Comparison of ENCODE assay signal across 25 cellular contexts in the genomic region with DNA sequence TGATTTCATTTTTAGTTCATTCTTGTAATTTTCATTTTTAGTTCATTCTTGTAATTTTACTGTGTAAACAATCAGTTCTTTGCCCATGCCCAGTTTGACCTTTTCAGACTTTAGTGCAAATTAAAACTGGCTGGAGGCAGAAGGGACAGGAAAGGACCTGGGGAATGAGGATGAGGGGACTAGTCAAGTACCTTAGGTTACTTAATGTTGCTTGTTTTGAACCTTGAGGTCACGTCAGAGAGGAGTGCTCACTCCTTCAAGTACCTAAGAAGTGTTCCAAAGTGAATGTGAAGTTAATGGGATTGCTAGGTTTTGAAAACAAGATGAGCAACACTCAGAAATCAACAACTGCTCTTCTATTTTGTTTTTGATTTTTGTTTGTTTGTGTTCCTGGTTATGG.
"Had no signal": no experiment of that assay in that cellular context is flagged by ENCODE, and none has a peak within 500 bp of the region (broad histone marks: within the 10 kb centered on the region; RNA-seq: fewer than 3 reads in every experiment).

No MANE protein-coding gene starts in this region.

- H3K4me1 ChIP-seq: parathyroid adenoma had no signal

- DNase-seq: activated CD4-positive, alpha-beta T cell treated with anti-CD3 and anti-CD28 coated beads for 1 hour; activated CD4-positive, alpha-beta T cell treated with anti-CD3 and anti-CD28 coated beads, Interleukin-2, amount 50 U/mL, for 1 hour; activated CD8-positive, alpha-beta T cell treated with anti-CD3 and anti-CD28 coated beads, Interleukin-2, amount 10 ng/mL, durations not matched to agents 7 days and 5 days; activated gamma-delta T cell treated with Interleukin-2 at 50 U/mL for 16 hours; anterior cingulate cortex; body of pancreas; effector CD4-positive, alpha-beta T cell; erythroblast; foreskin fibroblast; small intestine; stimulated activated CD4-positive, alpha-beta T cell treated with anti-CD3 and anti-CD28 coated beads, Interleukin-2, amount 100 ng/mL, for 24 hours; stomach; SW 1271; T-helper 2 cell; trophoblast cell had no signal

- ATAC-seq: activated CD8-positive, alpha-beta T cell treated with anti-CD3 and anti-CD28 coated beads, Interleukin-2, amount 10 ng/mL, durations not matched to agents 7 days and 5 days; body of pancreas; natural killer cell treated with Interleukin-12 subunit alpha and Interleukin-12 subunit beta and Interleukin-15 and Interleukin-18, amount 100 ng/mL, for 72 hours; sciatic nerve; stimulated activated effector memory CD8-positive, alpha-beta T cell treated with anti-CD3 and anti-CD28 coated beads, Interleukin-12 subunit alpha, Interleukin-12 subunit beta, amount 100 ng/mL, for 72 hours had no signal

- H3K4me3 Mint-ChIP-seq: activated CD8-positive, alpha-beta T cell treated with anti-CD3 and anti-CD28 coated beads, Interleukin-2, amount 10 ng/mL, durations not matched to agents 7 days and 5 days; activated naive CD4-positive, alpha-beta T cell treated with anti-CD3 and anti-CD28 coated beads, Interleukin-2, amount 50 U/mL, for 24 hours; activated T-helper 1 cell treated with anti-CD3 and anti-CD28 coated beads, Interleukin-12 subunit alpha, Interleukin-12 subunit beta, Interleukin-2, Interleukin-4 antibody, amounts not matched to agents 30 ng/mL and 10 ng/mL and 1 ng/mL, durations not matched to agents 14 hours and 24 hours and 36 hours; dendritic cell treated with granulocyte-macrophage colony-stimulating factor and Interleukin-4, amounts not matched to agents 40 ng/mL and 50 ng/mL, for 4 days; memory B cell; natural killer cell treated with Interleukin-12 subunit alpha and Interleukin-12 subunit beta and Interleukin-15 and Interleukin-18, amount 100 ng/mL, for 72 hours; stimulated activated effector memory CD8-positive, alpha-beta T cell treated with anti-CD3 and anti-CD28 coated beads, Interleukin-12 subunit alpha, Interleukin-12 subunit beta, amount 100 ng/mL, for 72 hours had no signal

- H2AFZ ChIP-seq: parathyroid adenoma had no signal

- H3K27me3 Mint-ChIP-seq: activated naive CD4-positive, alpha-beta T cell treated with anti-CD3 and anti-CD28 coated beads, Interleukin-2, amount 50 U/mL, for 24 hours; dendritic cell treated with granulocyte-macrophage colony-stimulating factor and Interleukin-4, amounts not matched to agents 40 ng/mL and 50 ng/mL, for 4 days; memory B cell; natural killer cell treated with Interleukin-12 subunit alpha and Interleukin-12 subunit beta and Interleukin-15 and Interleukin-18, amount 100 ng/mL, for 72 hours had no signal

- H3K36me3 Mint-ChIP-seq: natural killer cell treated with Interleukin-12 subunit alpha and Interleukin-12 subunit beta and Interleukin-15 and Interleukin-18, amount 100 ng/mL, for 72 hours had no signal

- H3K27me3 ChIP-seq: body of pancreas, cardiac muscle cell, stomach, suprapubic skin had no signal

- H3K36me3 ChIP-seq: cardiac muscle cell had no signal

- H3K27ac Mint-ChIP-seq: activated CD8-positive, alpha-beta T cell treated with anti-CD3 and anti-CD28 coated beads, Interleukin-2, amount 10 ng/mL, durations not matched to agents 7 days and 5 days; activated naive CD4-positive, alpha-beta T cell treated with anti-CD3 and anti-CD28 coated beads, Interleukin-2, amount 50 U/mL, for 24 hours; activated T-helper 1 cell treated with anti-CD3 and anti-CD28 coated beads, Interleukin-12 subunit alpha, Interleukin-12 subunit beta, Interleukin-2, Interleukin-4 antibody, amounts not matched to agents 30 ng/mL and 10 ng/mL and 1 ng/mL, durations not matched to agents 14 hours and 24 hours and 36 hours; dendritic cell treated with granulocyte-macrophage colony-stimulating factor and Interleukin-4, amounts not matched to agents 40 ng/mL and 50 ng/mL, for 4 days; memory B cell; stimulated activated effector memory CD8-positive, alpha-beta T cell treated with anti-CD3 and anti-CD28 coated beads, Interleukin-12 subunit alpha, Interleukin-12 subunit beta, amount 100 ng/mL, for 72 hours had no signal

- H3K4me3 ChIP-seq: body of pancreas, cardiac muscle cell, stomach, suprapubic skin had no signal

- H3K27ac ChIP-seq: cardiac muscle cell, parathyroid adenoma, suprapubic skin had no signal

- H3K9me3 Mint-ChIP-seq: activated naive CD4-positive, alpha-beta T cell treated with anti-CD3 and anti-CD28 coated beads, Interleukin-2, amount 50 U/mL, for 24 hours; activated T-helper 1 cell treated with anti-CD3 and anti-CD28 coated beads, Interleukin-12 subunit alpha, Interleukin-12 subunit beta, Interleukin-2, Interleukin-4 antibody, amounts not matched to agents 30 ng/mL and 10 ng/mL and 1 ng/mL, durations not matched to agents 14 hours and 24 hours and 36 hours; dendritic cell treated with granulocyte-macrophage colony-stimulating factor and Interleukin-4, amounts not matched to agents 40 ng/mL and 50 ng/mL, for 4 days; memory B cell; natural killer cell treated with Interleukin-12 subunit alpha and Interleukin-12 subunit beta and Interleukin-15 and Interleukin-18, amount 100 ng/mL, for 72 hours; stimulated activated effector memory CD8-positive, alpha-beta T cell treated with anti-CD3 and anti-CD28 coated beads, Interleukin-12 subunit alpha, Interleukin-12 subunit beta, amount 100 ng/mL, for 72 hours had no signal

- H3K9me3 ChIP-seq: body of pancreas, stomach, suprapubic skin had no signal
